10 cellular contexts compared by ENCODE assay signal in the genomic region with DNA sequence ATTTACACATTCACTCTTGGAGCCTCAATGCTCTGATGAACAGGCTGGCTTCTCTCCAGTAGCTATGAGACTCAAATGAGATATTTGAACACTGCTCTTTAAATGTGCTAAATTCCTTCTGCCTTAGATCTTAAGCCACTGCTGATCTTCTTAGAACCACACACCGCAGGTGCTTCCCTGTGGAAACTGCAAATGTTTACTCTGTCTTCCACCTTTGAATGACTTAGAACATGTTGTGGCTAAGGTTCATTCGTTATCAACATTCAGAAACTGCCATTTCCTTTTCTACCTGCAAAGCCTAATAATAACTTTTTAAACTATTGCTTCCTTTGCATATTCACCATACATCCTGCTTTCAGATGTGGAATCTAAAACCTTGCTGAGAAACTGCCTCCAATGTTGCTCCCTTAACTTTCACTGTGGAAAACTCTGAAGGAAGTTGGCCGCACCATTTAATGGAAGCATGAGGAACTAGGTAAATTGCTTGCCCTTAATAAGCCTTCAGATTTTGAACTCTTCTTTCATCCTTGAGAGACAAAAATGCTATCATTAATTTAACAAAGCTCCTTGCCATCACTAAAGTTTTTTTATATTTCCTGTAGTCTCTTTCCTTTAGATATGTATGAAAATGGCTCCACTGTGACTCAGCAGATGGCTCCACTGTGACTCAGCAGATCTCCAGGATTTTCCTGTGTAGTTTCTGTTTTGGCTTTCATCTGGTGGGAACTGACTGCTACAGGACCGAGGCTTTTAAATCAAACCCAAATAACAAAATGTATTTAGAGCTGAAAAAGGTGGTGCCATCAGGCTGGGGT.
DNase-seq lines count a peak whose midpoint lies in the region; ATAC-seq and TF ChIP-seq lines count a peak whose summit lies in the region.
"Had no signal": no experiment of that assay in that cellular context is flagged by ENCODE, and none has a peak within 500 bp of the region (broad histone marks: within the 10 kb centered on the region; RNA-seq: fewer than 3 reads in every experiment).

No MANE protein-coding gene starts in this region.

- no peaks in the 10 kb centered on the region for H3K36me3 ChIP-seq in uterus

- POLR2A ChIA-PET in activated CD4-positive, alpha-beta T cell treated with anti-CD3 and anti-CD28 coated beads, Interleukin-2, amount 10 ng/mL, durations not matched to agents 7 days and 5 days (lab: Charles Lee), result no interaction called here

- H3K4me1 Mint-ChIP-seq in activated CD4-positive, alpha-beta T cell treated with anti-CD3 and anti-CD28 coated beads, Interleukin-2, amount 10 ng/mL, durations not matched to agents 7 days and 5 days, result peaks cover 24% of the 10 kb centered on the region
- peaks cover 13% of the 10 kb centered on the region for H3K4me1 Mint-ChIP-seq in central memory CD8-positive, alpha-beta T cell

- H3K27ac Mint-ChIP-seq in activated CD4-positive, alpha-beta T cell treated with anti-CD3 and anti-CD28 coated beads, Interleukin-2, amount 10 ng/mL, durations not matched to agents 7 days and 5 days, result peak overlapping the region; percentile 7
- peak overlapping the region; percentile 68 for H3K27ac Mint-ChIP-seq in central memory CD8-positive, alpha-beta T cell (ENCODE audit: low read depth)

- DNase-seq in activated CD4-positive, alpha-beta T cell treated with anti-CD3 and anti-CD28 coated beads, Interleukin-2, amount 10 ng/mL, durations not matched to agents 7 days and 5 days, result peak; percentile 27
- DNase-seq in activated CD4-positive, alpha-beta T cell treated with anti-CD3 and anti-CD28 coated beads for 1 hour, result no peak
- DNase-seq in OCI-M1 (lab: John Stamatoyannopoulos, UW) (peak; percentile 91), renal cortical epithelial cell (ENCODE audit: low read depth) (peak; percentile 99), uterus (no peak), DMS79 treated with DMSO at 0.1 percent for 48 hours (lab: John Stamatoyannopoulos, UW) (no peak), NCI-H187 treated with DMSO at 0.1 percent for 48 hours (lab: John Stamatoyannopoulos, UW) (no peak)
- no peak for DNase-seq in central memory CD8-positive, alpha-beta T cell (ENCODE audit: low spot score in 2 of 2)
- DNase-seq: activated CD8-positive, alpha-beta memory T cell treated with anti-CD3 and anti-CD28 coated beads, Interleukin-2, amount 50 U/mL, for 48 hours had no signal

- no peak for TF ChIP-seq POLR2A in uterus (IDR thresholded peaks at IDR 0.05)

- no peak for TF ChIP-seq CTCF in uterus (IDR thresholded peaks at IDR 0.05)

- no peaks in the 10 kb centered on the region for H3K9me3 ChIP-seq in uterus

- peak; percentile 58 for ATAC-seq in central memory CD8-positive, alpha-beta T cell (replicated peaks; ENCODE audit: extremely low read depth, poor library complexity, severe bottlenecking)

- no peak overlapping the region for H3K4me3 ChIP-seq in uterus

- intact Hi-C loops in uterus (cut with DNase I; ENCODE audit: low total_unique reads), result no loop called here

- no peak overlapping the region for H3K27ac ChIP-seq in uterus

- no peaks in the 10 kb centered on the region for H3K4me1 ChIP-seq in uterus

- H3K9me3 Mint-ChIP-seq in activated CD4-positive, alpha-beta T cell treated with anti-CD3 and anti-CD28 coated beads, Interleukin-2, amount 10 ng/mL, durations not matched to agents 7 days and 5 days, result peaks cover 6% of the 10 kb centered on the region
- peaks cover 6% of the 10 kb centered on the region for H3K9me3 Mint-ChIP-seq in central memory CD8-positive, alpha-beta T cell

- peaks cover 15% of the 10 kb centered on the region for H3K27me3 Mint-ChIP-seq in activated CD4-positive, alpha-beta T cell treated with anti-CD3 and anti-CD28 coated beads, Interleukin-2, amount 10 ng/mL, durations not matched to agents 7 days and 5 days
- no peaks in the 10 kb centered on the region for H3K27me3 Mint-ChIP-seq in central memory CD8-positive, alpha-beta T cell

- H3K27me3 ChIP-seq in uterus, result no peaks in the 10 kb centered on the region

- H3K4me3 Mint-ChIP-seq in activated CD4-positive, alpha-beta T cell treated with anti-CD3 and anti-CD28 coated beads, Interleukin-2, amount 10 ng/mL, durations not matched to agents 7 days and 5 days, result peak overlapping the region; percentile 2
- no peak overlapping the region for H3K4me3 Mint-ChIP-seq in central memory CD8-positive, alpha-beta T cell
- H3K4me3 Mint-ChIP-seq: CD14-positive monocyte had no signal

- peaks cover 4% of the 10 kb centered on the region for H3K36me3 Mint-ChIP-seq in activated CD4-positive, alpha-beta T cell treated with anti-CD3 and anti-CD28 coated beads, Interleukin-2, amount 10 ng/mL, durations not matched to agents 7 days and 5 days (ENCODE audit: low read depth)
- H3K36me3 Mint-ChIP-seq in central memory CD8-positive, alpha-beta T cell (ENCODE audit: insufficient read depth), result peaks cover 3% of the 10 kb centered on the region
- H3K36me3 Mint-ChIP-seq: CD14-positive monocyte had no signal

- CTCF ChIA-PET in activated CD4-positive, alpha-beta T cell treated with anti-CD3 and anti-CD28 coated beads, Interleukin-2, amount 10 ng/mL, durations not matched to agents 7 days and 5 days (lab: Charles Lee), result interaction anchor here (0.8 to 1.9 kb wide), 2 partner anchors 9 to 11 kb away, joined by 3 to 4 read pairs; no protein-coding TSS in a partner anchor

Comparison
In these comparisons a context has a peak if more than half of its experiments do, and no peak if none do; other contexts are left out.
1. DNase-seq: peak in activated CD4-positive, alpha-beta T cell treated with anti-CD3 and anti-CD28 coated beads, Interleukin-2, amount 10 ng/mL, durations not matched to agents 7 days and 5 days (single experiment), OCI-M1 (single experiment) and renal cortical epithelial cell (single experiment); none in activated CD4-positive, alpha-beta T cell treated with anti-CD3 and anti-CD28 coated beads for 1 hour (single experiment), central memory CD8-positive, alpha-beta T cell (0 of 2), uterus (0 of 2), DMS79 treated with DMSO at 0.1 percent for 48 hours (single experiment) and NCI-H187 treated with DMSO at 0.1 percent for 48 hours (single experiment).